9 cellular contexts compared by ENCODE assay signal in genomic region chr6:109484161-109484560, GRCh38. TPM values are rescaled to one million over a fixed set of nuclear protein-coding genes. Genes with fewer than 3 reads are reported as not detected.
DNase-seq lines count a peak whose midpoint lies in the region; ATAC-seq and TF ChIP-seq lines count a peak whose summit lies in the region.
"Had no signal": no experiment of that assay in that cellular context is flagged by ENCODE, and none has a peak within 500 bp of the region (broad histone marks: within the 10 kb centered on the region; RNA-seq: fewer than 3 reads in every experiment).

No MANE protein-coding gene starts in this region.

- no peak for DNase-seq in A673 (ENCODE audit: low spot score)
- DNase-seq in HCT116 (ENCODE audit: low read depth, low spot score): no peak
- DNase-seq in adipocyte (ENCODE audit: low read depth): peak; percentile 43
- DNase-seq in myocyte (ENCODE audit: low read depth): peak; percentile 83
- DNase-seq in LoVo (ENCODE audit: low spot score): no peak
- no peak for DNase-seq in HT-29 (ENCODE audit: low spot score)
- no peak for DNase-seq in GOT3 (lab: John Stamatoyannopoulos, UW)
- no peak for DNase-seq in SK-N-DZ (ENCODE audit: low spot score)
- DNase-seq: midbrain had no signal

- CTCF ChIA-PET in A673 (lab: Charles Lee): no interaction called here
- CTCF ChIA-PET in HCT116 (lab: Charles Lee): no interaction called here

- no peaks in the 10 kb centered on the region for H3K9me2 ChIP-seq in HCT116 (ENCODE audit: insufficient read depth)

- H2AFZ ChIP-seq in HCT116 (ENCODE audit: low read depth, low read length, poor library complexity, severe bottlenecking): peak overlapping the region; percentile 78

- no peak for TF ChIP-seq POLR2A in HCT116 (IDR thresholded peaks at IDR 0.05; ENCODE audit: borderline replicate concordance, extremely low read depth, insufficient read depth, insufficient read length)

- H3K9me3 ChIP-seq in A673 (ENCODE audit: low read depth, low read length, poor library complexity, severe bottlenecking): no peaks in the 10 kb centered on the region
- H3K9me3 ChIP-seq in HCT116 (ENCODE audit: control insufficient read depth in 1 of 2, insufficient read depth in 1 of 2, low read depth in 1 of 2, low read length in 2 of 2): no peaks in the 10 kb centered on the region
- no peaks in the 10 kb centered on the region for H3K9me3 ChIP-seq in adipocyte (ENCODE audit: control insufficient read depth, low read length)

- H3K9ac ChIP-seq in HCT116 (ENCODE audit: low read length) (peak overlapping the region; percentile 36; the same call in 1 of the 2 replicates), adipocyte (ENCODE audit: low read length) (peak overlapping the region; percentile 82)

- peaks cover 14% of the 10 kb centered on the region for H3K4me1 ChIP-seq in A673 (ENCODE audit: insufficient read depth, low read length, poor library complexity, severe bottlenecking)
- H3K4me1 ChIP-seq in HCT116 (ENCODE audit: control insufficient read depth in 1 of 2, insufficient read depth in 2 of 2, low read length in 2 of 2): peaks cover 4 to 15% of the 10 kb centered on the region in 2 experiments; a peak in 3 of 4 replicates
- H3K4me1 ChIP-seq in adipocyte (ENCODE audit: control insufficient read depth, insufficient read depth, low read length): peaks cover 28% of the 10 kb centered on the region

- RAD21 ChIA-PET in HCT116 (lab: Charles Lee; ENCODE audit: low non-redundant PET in 1 of 2, low total read pairs in 2 of 2, uncharacterized antibody in 2 of 2, unreplicated experiment in 2 of 2): no interaction called here

- no peaks in the 10 kb centered on the region for H3K27me3 ChIP-seq in A673 (replicated peaks; ENCODE audit: insufficient read depth, low read depth, low read length, poor library complexity)
- H3K27me3 ChIP-seq in HCT116 (ENCODE audit: insufficient read depth, low read length): no peaks in the 10 kb centered on the region
- no peaks in the 10 kb centered on the region for H3K27me3 ChIP-seq in adipocyte (replicated peaks; ENCODE audit: control insufficient read depth, insufficient read depth, low read length)

- no peak for ATAC-seq in HCT116

- peak overlapping the region; percentile 46 for H3K4me3 ChIP-seq in A673 (ENCODE audit: low read depth, low read length, poor library complexity, severe bottlenecking)
- peak overlapping the region in 1 of 2 experiments; percentile 48; a peak in 2 of 4 replicates for H3K4me3 ChIP-seq in HCT116 (replicated peaks in 1 of 2; ENCODE audit: low read depth in 1 of 2, low read length in 2 of 2)
- H3K4me3 ChIP-seq in adipocyte (ENCODE audit: low read length): peak overlapping the region; percentile 82

- H3K4me2 ChIP-seq in HCT116 (ENCODE audit: low read length): peak overlapping the region; percentile 74

- BruUV-seq in A673 (replicated peaks; lab: Mats Ljungman, UMichigan) (no TSS peak), HCT116 (replicated peaks; lab: Mats Ljungman, UMichigan) (no TSS peak)

- POLR2A ChIA-PET in A673 (lab: Charles Lee; ENCODE audit: low non-redundant PET) (no interaction called here), HCT116 (lab: Charles Lee) (no interaction called here)

- peaks cover 22% of the 10 kb centered on the region for H3K36me3 ChIP-seq in A673 (ENCODE audit: insufficient read depth, low read length, poor library complexity, severe bottlenecking)
- peaks cover 13 to 15% of the 10 kb centered on the region in 2 experiments; a peak in 3 of 4 replicates for H3K36me3 ChIP-seq in HCT116 (ENCODE audit: control insufficient read depth in 1 of 2, insufficient read depth in 2 of 2, low read length in 2 of 2)
- H3K36me3 ChIP-seq in adipocyte (ENCODE audit: control insufficient read depth, insufficient read depth, low read length, severe bottlenecking): peaks cover 17% of the 10 kb centered on the region

- H3K79me2 ChIP-seq in HCT116 (ENCODE audit: insufficient read depth, low read length): peaks cover 35% of the 10 kb centered on the region

- TF ChIP-seq CTCF in A673 (conservative IDR thresholded peaks at IDR 0.05; ENCODE audit: low read depth, low read length) (no peak), HCT116 (IDR thresholded peaks at IDR 0.05 in 2 of 3, conservative IDR thresholded peaks at IDR 0.05 in 1 of 3; ENCODE audit: borderline replicate concordance in 1 of 3, insufficient read depth in 1 of 3, low read depth in 2 of 3, low read length in 2 of 3) (no peak)

- intact Hi-C loops in A673 (cut with micrococcal nuclease; ENCODE audit: unreplicated experiment): no loop called here
- intact Hi-C loops in HCT116 (cut with micrococcal nuclease): no loop called here

- H4K20me1 ChIP-seq in HCT116 (ENCODE audit: insufficient read depth): no peaks in the 10 kb centered on the region

- H3K27ac ChIP-seq in A673 (ENCODE audit: low read depth, low read length, poor library complexity, severe bottlenecking): no peak overlapping the region
- H3K27ac ChIP-seq in HCT116 (ENCODE audit: low read depth, low read length): no peak overlapping the region

- no peak for TF ChIP-seq RAD21 in HCT116 (IDR thresholded peaks at IDR 0.05; ENCODE audit: low read depth)

TF ChIP-seq in HCT116, 20 proteins besides CTCF, POLR2A, EP300 and RAD21:
- TF ChIP-seq ELF1 (IDR thresholded peaks at IDR 0.05; ENCODE audit: borderline replicate concordance, low read depth): no peak
- TF ChIP-seq CBX3 (IDR thresholded peaks at IDR 0.05; ENCODE audit: low read depth): no peak
- TF ChIP-seq SP1 (IDR thresholded peaks at IDR 0.05; ENCODE audit: low read depth): no peak
- TF ChIP-seq CEBPB (IDR thresholded peaks at IDR 0.05; ENCODE audit: low read depth): no peak
- no peak for TF ChIP-seq EGR1 (IDR thresholded peaks at IDR 0.05; ENCODE audit: low read depth)
- no peak for TF ChIP-seq TCF7L2 (IDR thresholded peaks at IDR 0.05; ENCODE audit: borderline replicate concordance, extremely low read depth, insufficient read depth, insufficient read length)
- TF ChIP-seq ZNF274 (IDR thresholded peaks at IDR 0.05; ENCODE audit: low read depth, low read length): no peak
- no peak for TF ChIP-seq ATF3 (IDR thresholded peaks at IDR 0.05)
- TF ChIP-seq YY1 (IDR thresholded peaks at IDR 0.05; ENCODE audit: extremely low read depth, insufficient replicate concordance, low read depth, low read length): no peak

RNA-seq across cellular contexts. Expression of gene ZBTB24, which starts 1.1 kb away (rescaled TPM):
- 12.9 and 15.5 TPM in 2 replicates for total RNA-seq in A673 (2021)
- 11.3 TPM for total RNA-seq in HCT116 (2021; ENCODE audit: unreplicated experiment)
- polyA plus RNA-seq in HCT116 (2012): 2.8 and 3.7 TPM in 2 replicates
- total RNA-seq in myocyte: 9.6 and 9.8 TPM in 2 replicates
- 2.8 TPM for polyA plus RNA-seq in myocyte (2012)
- total RNA-seq in HT-29 (2014; rRNA removed; shearing (Covaris generic)): 4.6 and 4.8 TPM in 2 replicates
- polyA plus RNA-seq in SK-N-DZ (2014; cell fraction: cytosol; rRNA removed): 9.2 and 9.8 TPM in 2 replicates
- 5.5 and 7.0 TPM in 2 replicates for polyA plus RNA-seq in SK-N-DZ (2014; cell fraction: nucleus; rRNA removed)

RNA-seq across cellular contexts. Expression of gene MICAL1, which starts 28.6 kb away (rescaled TPM):
- total RNA-seq in A673 (2021): 4.8 and 8.1 TPM in 2 replicates
- total RNA-seq in HCT116 (2021; ENCODE audit: unreplicated experiment): 23.9 TPM
- 18.8 TPM in 2 replicates for polyA plus RNA-seq in HCT116 (2012)
- total RNA-seq in myocyte: 170 and 187 TPM in 2 replicates
- 59.8 TPM for polyA plus RNA-seq in myocyte (2012)
- 23.6 and 26.4 TPM in 2 replicates for total RNA-seq in HT-29 (2014; rRNA removed; shearing (Covaris generic))
- 66.2 and 77.1 TPM in 2 replicates for polyA plus RNA-seq in SK-N-DZ (2014; cell fraction: cytosol; rRNA removed)
- polyA plus RNA-seq in SK-N-DZ (2014; cell fraction: nucleus; rRNA removed): 532 and 756 TPM in 2 replicates

RNA-seq across cellular contexts. Expression of gene SMPD2, which starts 43.6 kb away (rescaled TPM):
- total RNA-seq in A673 (2021) (8.6 and 11.6 TPM in 2 replicates), HCT116 (2021; ENCODE audit: unreplicated experiment) (14.7 TPM), myocyte (4.6 and 5.3 TPM in 2 replicates)
- polyA plus RNA-seq in HCT116 (2012): 10.0 and 11.4 TPM in 2 replicates
- 6.1 TPM for polyA plus RNA-seq in myocyte (2012)
- 50.3 and 50.4 TPM in 2 replicates for total RNA-seq in HT-29 (2014; rRNA removed; shearing (Covaris generic))
- polyA plus RNA-seq in SK-N-DZ (2014; cell fraction: cytosol; rRNA removed): 8.2 and 12.9 TPM in 2 replicates
- 24.7 and 25.1 TPM in 2 replicates for polyA plus RNA-seq in SK-N-DZ (2014; cell fraction: nucleus; rRNA removed)

RNA-seq across cellular contexts. Expression of gene PPIL6, which starts 43.7 kb away (rescaled TPM):
- total RNA-seq in A673 (2021): 1.8 and 2.6 TPM in 2 replicates
- total RNA-seq in HCT116 (2021; ENCODE audit: unreplicated experiment): 3.3 TPM
- 1.5 and 1.8 TPM in 2 replicates for polyA plus RNA-seq in HCT116 (2012)
- 4.8 and 6.2 TPM in 2 replicates for total RNA-seq in myocyte
- polyA plus RNA-seq in myocyte (2012): 2.4 TPM
- 0.48 and 0.50 TPM in 2 replicates for total RNA-seq in HT-29 (2014; rRNA removed; shearing (Covaris generic))
- polyA plus RNA-seq in SK-N-DZ (2014; cell fraction: cytosol; rRNA removed): 1.8 and 2.6 TPM in 2 replicates
- 1.6 and 3.0 TPM in 2 replicates for polyA plus RNA-seq in SK-N-DZ (2014; cell fraction: nucleus; rRNA removed)

Comparison
In these comparisons a context has a peak if more than half of its experiments do, and no peak if none do; other contexts are left out.
1. DNase-seq: peak in adipocyte (single experiment) and myocyte (single experiment); none in A673 (single experiment), HCT116 (single experiment), LoVo (single experiment), HT-29 (single experiment), GOT3 (single experiment) and SK-N-DZ (single experiment).